In the genomic region with DNA sequence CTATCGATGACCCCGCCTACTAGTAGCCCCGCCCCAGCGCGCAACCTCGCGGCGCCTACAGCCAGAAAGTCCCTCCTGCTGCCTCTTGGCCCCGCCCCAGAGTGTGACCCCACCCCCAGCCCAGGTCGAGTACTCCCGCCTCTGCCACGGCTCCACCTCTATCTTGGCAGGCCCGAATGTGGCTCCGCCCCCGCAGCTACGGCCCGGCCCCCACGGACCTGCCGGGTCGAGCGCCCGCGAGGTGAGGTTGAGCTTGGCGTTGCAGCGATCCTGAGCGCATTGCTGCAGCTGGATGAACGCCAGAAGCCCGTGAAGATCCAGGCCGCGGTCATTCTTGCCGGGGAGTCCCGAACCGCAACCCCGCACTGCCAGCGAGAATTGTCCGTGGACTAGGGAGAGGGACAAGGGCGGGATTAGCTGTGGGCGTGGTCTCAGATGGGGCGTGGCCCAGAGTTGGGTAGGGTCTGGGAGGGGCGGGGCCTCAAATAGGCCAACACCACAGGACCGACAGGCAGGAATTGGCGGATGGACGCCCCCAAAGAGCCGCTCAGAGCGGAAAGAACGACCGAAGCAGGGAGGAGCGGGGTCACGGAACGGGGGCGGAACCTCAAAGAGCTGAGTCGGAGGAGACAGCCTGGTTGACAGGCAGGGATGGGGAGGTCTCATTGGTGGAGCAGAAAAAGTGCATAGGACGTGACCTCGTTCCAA, we compare ENCODE assay signal across 9 cellular contexts. TPM values are rescaled to one million over a fixed set of nuclear protein-coding genes. Genes with fewer than 3 reads are reported as not detected.
A peak's percentile ranks its signal among the peaks of the same experiment; 100 is the strongest.
DNase-seq lines count a peak whose midpoint lies in the region; ATAC-seq, FAIRE-seq and TF ChIP-seq lines count a peak whose summit lies in the region.
"Had no signal": no experiment of that assay in that cellular context is flagged by ENCODE, and none has a peak within 500 bp of the region (broad histone marks: within the 10 kb centered on the region; RNA-seq: fewer than 3 reads in every experiment).

No MANE protein-coding gene starts in this region.

- H3K4me3 ChIP-seq in CD8-positive, alpha-beta T cell (ENCODE audit: low read depth, low read length), result peak overlapping the region; percentile 89
- H3K4me3 ChIP-seq in NT2/D1 (ENCODE audit: insufficient read length, low read depth), result peak overlapping the region; percentile 64
- H3K4me3 ChIP-seq in endothelial cell of umbilical vein (replicated peaks in 1 of 3; ENCODE audit: insufficient read depth in 1 of 3, low read depth in 1 of 3, low read length in 3 of 3), result peak overlapping the region; percentile 52 to 63 (median 58)

- CTCF ChIA-PET in CD8-positive, alpha-beta T cell (lab: Charles Lee), result interaction anchor here (0.9 to 4.3 kb wide), 8 partner anchors 12 to 92 kb away, joined by 3 to 40 read pairs (median 7); no protein-coding TSS in a partner anchor
- CTCF ChIA-PET in endothelial cell of umbilical vein (lab: Charles Lee), result interaction anchor here (0.6 to 3.3 kb wide), 9 partner anchors 11 to 92 kb away, joined by 3 to 30 read pairs (median 6); a partner anchor contains a TSS

- DNase-seq in CD8-positive, alpha-beta T cell, result peak; percentile 99 to 100 (median 99)
- peak; percentile 98 for DNase-seq in HK-2 (ENCODE audit: unreplicated experiment)
- DNase-seq in NT2/D1 (ENCODE audit: low read depth, low spot score), result peak; percentile 87
- peak; percentile 100 for DNase-seq in activated CD8-positive, alpha-beta memory T cell treated with anti-CD3 and anti-CD28 coated beads, Interleukin-2, amount 50 U/mL, for 4 hours
- DNase-seq in endothelial cell of umbilical vein (ENCODE audit: low read depth, low spot score), result peak; percentile 91
- DNase-seq in mesothelial cell of epicardium (ENCODE audit: low spot score in 2 of 2, unreplicated experiment in 2 of 2), result peak; percentile 90 to 94
- peak; percentile 97 for DNase-seq in stimulated activated CD8-positive, alpha-beta memory T cell treated with anti-CD3 and anti-CD28 coated beads, Interleukin-15, amount 100 ng/mL, for 24 hours (ENCODE audit: low read depth)

- H3K9ac ChIP-seq in NT2/D1 (ENCODE audit: insufficient read length, low read depth) (peak overlapping the region; percentile 67), endothelial cell of umbilical vein (replicated peaks; ENCODE audit: extremely low read depth, insufficient read depth, low read length) (no peak overlapping the region)

- H3K27me3 Mint-ChIP-seq in CD8-positive, alpha-beta T cell (ENCODE audit: low read depth), result no peaks in the 10 kb centered on the region
- H3K27me3 Mint-ChIP-seq in mesothelial cell of epicardium (ENCODE audit: low read depth), result peaks cover 33% of the 10 kb centered on the region

- H3K9me3 Mint-ChIP-seq in CD8-positive, alpha-beta T cell, result no peaks in the 10 kb centered on the region
- no peaks in the 10 kb centered on the region for H3K9me3 Mint-ChIP-seq in mesothelial cell of epicardium

- no peaks in the 10 kb centered on the region for H4K20me1 ChIP-seq in endothelial cell of umbilical vein (replicated peaks; ENCODE audit: control insufficient read depth, extremely low read depth, insufficient read depth, low read length)

- peak overlapping the region; percentile 91 for H3K27ac ChIP-seq in CD8-positive, alpha-beta T cell (ENCODE audit: low read depth, low read length)
- no peak overlapping the region for H3K27ac ChIP-seq in endothelial cell of umbilical vein (ENCODE audit: insufficient read depth, low read depth, low read length)

- peaks cover 52% of the 10 kb centered on the region for H3K4me1 Mint-ChIP-seq in CD8-positive, alpha-beta T cell (ENCODE audit: low read depth)
- peaks cover 5% of the 10 kb centered on the region for H3K4me1 Mint-ChIP-seq in mesothelial cell of epicardium

- peak overlapping the region; percentile 61 for H3K4me2 ChIP-seq in endothelial cell of umbilical vein (ENCODE audit: insufficient read depth, low read length)

- POLR2A ChIA-PET in CD8-positive, alpha-beta T cell (lab: Charles Lee), result interaction anchor here (0.5 to 3.7 kb wide), 20 partner anchors 10 to 1028 kb away, joined by 3 to 50 read pairs (median 4); a partner anchor contains a TSS
- POLR2A ChIA-PET in endothelial cell of umbilical vein (lab: Charles Lee), result interaction anchor here (0.7 kb wide), 1 partner anchor 689 kb away, joined by 4 read pairs; no protein-coding TSS in a partner anchor

- no peak for TF ChIP-seq CTCF in CD8-positive, alpha-beta T cell (IDR thresholded peaks at IDR 0.05)
- TF ChIP-seq CTCF in endothelial cell of umbilical vein (IDR thresholded peaks at IDR 0.05; ENCODE audit: extremely low read depth in 1 of 2, insufficient read depth in 1 of 2, low read depth in 1 of 2, low read length in 2 of 2) (no peak), mesothelial cell of epicardium (IDR thresholded peaks at IDR 0.05; ENCODE audit: unreplicated experiment) (no peak)

- TF ChIP-seq POLR2A in endothelial cell of umbilical vein (IDR thresholded peaks at IDR 0.05; ENCODE audit: low read depth, low read length), result no peak

- no peaks in the 10 kb centered on the region for H3K9me1 ChIP-seq in endothelial cell of umbilical vein (replicated peaks; ENCODE audit: control insufficient read depth, extremely low read depth, insufficient read depth, low read length)

- dilution Hi-C loops in endothelial cell of umbilical vein (cut with MboI; ENCODE audit: extremely low pct_ligation_motif_present, low sequenced_read_pairs), result no loop called here

- H3K27ac Mint-ChIP-seq in CD8-positive, alpha-beta T cell, result peak overlapping the region; percentile 98
- H3K27ac Mint-ChIP-seq in mesothelial cell of epicardium, result peak overlapping the region; percentile 95

- BruUV-seq in endothelial cell of umbilical vein (replicated peaks; lab: Mats Ljungman, UMichigan), result no TSS peak

- intact Hi-C loops in CD8-positive, alpha-beta T cell (cut with DNase I, micrococcal nuclease), result loop anchor here (1.0 to 10.0 kb wide), 9 partner anchors 12 to 321 kb away; a partner anchor contains a TSS
- intact Hi-C loops in endothelial cell of umbilical vein (cut with micrococcal nuclease), result loop anchor here (1.0 to 5.0 kb wide), 3 partner anchors 12 to 64 kb away; a partner anchor contains a TSS

- H3K4me3 Mint-ChIP-seq in CD8-positive, alpha-beta T cell, result peak overlapping the region; percentile 93
- peak overlapping the region; percentile 92 for H3K4me3 Mint-ChIP-seq in mesothelial cell of epicardium

- ATAC-seq in CD8-positive, alpha-beta T cell, result peak; percentile 79
- peak; percentile 84 for ATAC-seq in GM19455 (IDR thresholded peaks at IDR 0.05; ENCODE audit: unreplicated experiment)

- peak overlapping the region; percentile 98 for H2AFZ ChIP-seq in endothelial cell of umbilical vein (ENCODE audit: low read depth, low read length)

- no peaks in the 10 kb centered on the region for H3K9me3 ChIP-seq in CD8-positive, alpha-beta T cell (ENCODE audit: low read length)
- H3K9me3 ChIP-seq in NT2/D1 (ENCODE audit: insufficient read depth, low read length) (no peaks in the 10 kb centered on the region), endothelial cell of umbilical vein (replicated peaks; ENCODE audit: control insufficient read depth, insufficient read depth, low read length) (no peaks in the 10 kb centered on the region)

- peaks cover 28% of the 10 kb centered on the region for H3K4me1 ChIP-seq in CD8-positive, alpha-beta T cell (ENCODE audit: insufficient read depth, low read length)
- H3K4me1 ChIP-seq in NT2/D1 (ENCODE audit: insufficient read depth, insufficient read length), result no peaks in the 10 kb centered on the region
- H3K4me1 ChIP-seq in endothelial cell of umbilical vein (ENCODE audit: control insufficient read depth, extremely low read depth, insufficient read depth, low read length), result peaks cover 14% of the 10 kb centered on the region

- H3K79me2 ChIP-seq in endothelial cell of umbilical vein (ENCODE audit: control insufficient read depth, insufficient read depth, low read length), result no peaks in the 10 kb centered on the region

- H3K27me3 ChIP-seq in CD8-positive, alpha-beta T cell (ENCODE audit: insufficient read depth, low read length), result no peaks in the 10 kb centered on the region
- H3K27me3 ChIP-seq in NT2/D1 (ENCODE audit: insufficient read depth, insufficient read length) (peaks cover 28% of the 10 kb centered on the region), endothelial cell of umbilical vein (ENCODE audit: control insufficient read depth in 2 of 2, insufficient read depth in 2 of 2, low read length in 2 of 2) (no peaks in the 10 kb centered on the region)

- H3K36me3 ChIP-seq in CD8-positive, alpha-beta T cell (ENCODE audit: insufficient read depth, low read length), result no peaks in the 10 kb centered on the region
- no peaks in the 10 kb centered on the region for H3K36me3 ChIP-seq in NT2/D1 (ENCODE audit: insufficient read depth, insufficient read length, low read length)
- no peaks in the 10 kb centered on the region for H3K36me3 ChIP-seq in endothelial cell of umbilical vein (ENCODE audit: control insufficient read depth in 2 of 2, extremely low read depth in 1 of 2, insufficient read depth in 2 of 2, low read length in 2 of 2)

- H3K36me3 Mint-ChIP-seq in CD8-positive, alpha-beta T cell, result peaks cover 9% of the 10 kb centered on the region
- H3K36me3 Mint-ChIP-seq in mesothelial cell of epicardium, result peaks cover 6% of the 10 kb centered on the region

- FAIRE-seq in endothelial cell of umbilical vein (lab: Jason Lieb, UNC), result peak; percentile 94

RNA-seq across cellular contexts. Expression of a gene that starts 1.9 kb away (rescaled TPM):
- total RNA-seq in CD8-positive, alpha-beta T cell, result 10 to 100 TPM; 70.0 to 72.3 TPM
- total RNA-seq in endothelial cell of umbilical vein (not detected in 2 replicates), mesothelial cell of epicardium (2.6 to 4.4 TPM (median 3.4 TPM) in 3 replicates)
- polyA plus RNA-seq in endothelial cell of umbilical vein, result 0.37 and 0.52 TPM in 2 replicates
- polyA plus RNA-seq in endothelial cell of umbilical vein (2011; cell fraction: cytosol; rRNA removed), result 0.13 and 0.23 TPM in 2 replicates
- 0.13 and 0.17 TPM in 2 replicates for polyA plus RNA-seq in endothelial cell of umbilical vein (2011; cell fraction: nucleus; rRNA removed)
- 0.19 and 0.53 TPM in 2 replicates for polyA plus RNA-seq in endothelial cell of umbilical vein (2012)
- not detected in 2 replicates for polyA minus RNA-seq in endothelial cell of umbilical vein
- 5.9 TPM for polyA minus RNA-seq in endothelial cell of umbilical vein (2011; cell fraction: cytosol; rRNA and poly(A)+ RNA removed)
- polyA minus RNA-seq in endothelial cell of umbilical vein (2011; cell fraction: nucleus; rRNA and poly(A)+ RNA removed), result not detected in 2 replicates

RNA-seq across cellular contexts. Expression of a gene that starts 41.0 kb away (rescaled TPM):
- 100 to 1,000 TPM; 149 to 166 TPM for total RNA-seq in CD8-positive, alpha-beta T cell
- total RNA-seq in endothelial cell of umbilical vein, result 10.1 and 12.0 TPM in 2 replicates
- polyA plus RNA-seq in endothelial cell of umbilical vein, result 5.5 and 5.6 TPM in 2 replicates
- 3.2 and 5.1 TPM in 2 replicates for polyA plus RNA-seq in endothelial cell of umbilical vein (2011; cell fraction: cytosol; rRNA removed)
- 14.0 and 15.0 TPM in 2 replicates for polyA plus RNA-seq in endothelial cell of umbilical vein (2011; cell fraction: nucleus; rRNA removed)
- 5.2 and 12.3 TPM in 2 replicates for polyA plus RNA-seq in endothelial cell of umbilical vein (2012)
- 5.2 and 5.6 TPM in 2 replicates for polyA minus RNA-seq in endothelial cell of umbilical vein
- polyA minus RNA-seq in endothelial cell of umbilical vein (2011; cell fraction: cytosol; rRNA and poly(A)+ RNA removed), result 2.2 TPM
- polyA minus RNA-seq in endothelial cell of umbilical vein (2011; cell fraction: nucleus; rRNA and poly(A)+ RNA removed), result 4.8 and 8.5 TPM in 2 replicates
- 28.0 to 31.4 TPM (median 28.2 TPM) in 3 replicates for total RNA-seq in mesothelial cell of epicardium

RNA-seq across cellular contexts. Expression of a gene that starts 48.8 kb away (rescaled TPM):
- total RNA-seq in CD8-positive, alpha-beta T cell, result not detected
- not detected in 2 replicates for total RNA-seq in endothelial cell of umbilical vein
- not detected in 2 replicates for polyA plus RNA-seq in endothelial cell of umbilical vein
- polyA plus RNA-seq in endothelial cell of umbilical vein (2011; cell fraction: cytosol; rRNA removed), result not detected in 2 replicates
- polyA plus RNA-seq in endothelial cell of umbilical vein (2011; cell fraction: nucleus; rRNA removed), result not detected in 2 replicates
- polyA plus RNA-seq in endothelial cell of umbilical vein (2012), result not detected in 2 replicates
- polyA minus RNA-seq in endothelial cell of umbilical vein, result not detected in 2 replicates
- polyA minus RNA-seq in endothelial cell of umbilical vein (2011; cell fraction: cytosol; rRNA and poly(A)+ RNA removed), result not detected
- polyA minus RNA-seq in endothelial cell of umbilical vein (2011; cell fraction: nucleus; rRNA and poly(A)+ RNA removed), result not detected in 2 replicates
- total RNA-seq in mesothelial cell of epicardium, result not detected in 3 replicates
- total RNA-seq: subcutaneous adipose tissue had no signal

Comparison
In these comparisons a context has a peak if more than half of its experiments do, and no peak if none do; other contexts are left out.
1. RNA of a gene that starts 1.9 kb away (total RNA-seq): 70.0 to 72.3 TPM in CD8-positive, alpha-beta T cell; 2.6 to 4.4 TPM in mesothelial cell of epicardium and not detected in endothelial cell of umbilical vein; every median in the first group is over 10 times any median in the second.
2. Peak in every context shown above with its lines, with median percentiles within 50 percentile points of each other: DNase-seq and H3K4me3 ChIP-seq.